ENCODE assay signal across 8 cellular contexts in genomic region chr17:77834170-77835115, GRCh38.
A peak's percentile ranks its signal among the peaks of the same experiment; 100 is the strongest.
DNase-seq lines count a peak whose midpoint lies in the region; ATAC-seq and TF ChIP-seq lines count a peak whose summit lies in the region.

No MANE protein-coding gene starts in this region.

- H3K27ac ChIP-seq in AG04450 (ENCODE audit: low read depth, low read length) (peak overlapping the region; percentile 31), HCT116 (ENCODE audit: low read depth, low read length) (no peak overlapping the region; the same call in 1 of the 2 replicates)

- H2AFZ ChIP-seq in HCT116 (ENCODE audit: low read depth, low read length, poor library complexity, severe bottlenecking) = no peak overlapping the region

- peaks cover 5% of the 10 kb centered on the region for H3K27me3 ChIP-seq in AG04450 (ENCODE audit: control insufficient read depth, insufficient read depth, low read length)
- no peaks in the 10 kb centered on the region for H3K27me3 ChIP-seq in HCT116 (ENCODE audit: insufficient read depth, low read length)

- H3K4me1 Mint-ChIP-seq in activated naive CD8-positive, alpha-beta T cell treated with anti-CD3 and anti-CD28 coated beads for 36 hours = peaks cover 31% of the 10 kb centered on the region

- peak overlapping the region; percentile 77 for H3K4me2 ChIP-seq in HCT116 (ENCODE audit: low read length)

- TF ChIP-seq CTCF in AG04450 (IDR thresholded peaks at IDR 0.05; ENCODE audit: low read depth, low read length) (no peak), HCT116 (IDR thresholded peaks at IDR 0.05 in 2 of 3, conservative IDR thresholded peaks at IDR 0.05 in 1 of 3; ENCODE audit: borderline replicate concordance in 1 of 3, insufficient read depth in 1 of 3, low read depth in 2 of 3, low read length in 2 of 3) (no peak)

- peaks cover 6% of the 10 kb centered on the region for H3K27me3 Mint-ChIP-seq in activated naive CD8-positive, alpha-beta T cell treated with anti-CD3 and anti-CD28 coated beads for 36 hours

- no peaks in the 10 kb centered on the region for H3K36me3 ChIP-seq in HCT116 (ENCODE audit: control insufficient read depth in 1 of 2, insufficient read depth in 2 of 2, low read length in 2 of 2)

- H3K9me3 Mint-ChIP-seq in activated naive CD8-positive, alpha-beta T cell treated with anti-CD3 and anti-CD28 coated beads for 36 hours = peaks cover 6% of the 10 kb centered on the region

- H3K9me2 ChIP-seq in HCT116 (ENCODE audit: insufficient read depth) = no peaks in the 10 kb centered on the region

- peaks cover 37 to 58% of the 10 kb centered on the region in 2 experiments for H3K4me1 ChIP-seq in HCT116 (ENCODE audit: control insufficient read depth in 1 of 2, insufficient read depth in 2 of 2, low read length in 2 of 2)

- peak overlapping the region; percentile 29; the same call in 1 of the 2 replicates for H3K9ac ChIP-seq in HCT116 (ENCODE audit: low read length)

- H3K4me3 Mint-ChIP-seq in activated naive CD8-positive, alpha-beta T cell treated with anti-CD3 and anti-CD28 coated beads for 36 hours = no peak overlapping the region

- intact Hi-C loops in HCT116 (cut with micrococcal nuclease) = no loop called here

- no TSS peak for BruUV-seq in HCT116 (replicated peaks; lab: Mats Ljungman, UMichigan)

- H3K9me3 ChIP-seq in AG04450 (ENCODE audit: control insufficient read depth, insufficient read depth, low read length) (peaks cover 3% of the 10 kb centered on the region), HCT116 (ENCODE audit: control insufficient read depth in 1 of 2, insufficient read depth in 1 of 2, low read depth in 1 of 2, low read length in 2 of 2) (no peaks in the 10 kb centered on the region)

- no peaks in the 10 kb centered on the region for H4K20me1 ChIP-seq in HCT116 (ENCODE audit: insufficient read depth)

- RAD21 ChIA-PET in HCT116 (lab: Charles Lee; ENCODE audit: low non-redundant PET in 1 of 2, low total read pairs in 2 of 2, uncharacterized antibody in 2 of 2, unreplicated experiment in 2 of 2) = no interaction called here

- CTCF ChIA-PET in AG04450 (lab: Charles Lee) (interaction anchor here (0.9 kb wide), 1 partner anchor 12 kb away, joined by 3 read pairs; no protein-coding TSS in a partner anchor), HCT116 (lab: Charles Lee) (interaction anchor here (1.1 to 1.5 kb wide), 2 partner anchors 9 to 179 kb away, joined by 4 to 5 read pairs; no protein-coding TSS in a partner anchor)

- ATAC-seq in HCT116 (peak; percentile 95), HG03521 (IDR thresholded peaks at IDR 0.05; ENCODE audit: unreplicated experiment) (no peak), GM21529 (IDR thresholded peaks at IDR 0.05; ENCODE audit: unreplicated experiment) (no peak)

- DNase-seq in AG04450 (ENCODE audit: low read depth, low spot score) = peak; percentile 33
- DNase-seq in HCT116 (ENCODE audit: low read depth, low spot score) = peak; percentile 62
- DNase-seq in SKM-1 treated with dmso at 0.1 percent for 144 hours (lab: John Stamatoyannopoulos, UW; ENCODE audit: unreplicated experiment) = peak; percentile 30
- DNase-seq in activated naive CD8-positive, alpha-beta T cell treated with anti-CD3 and anti-CD28 coated beads for 36 hours = peak; percentile 76
- DNase-seq in iPS-NIHi7 (ENCODE audit: extremely low spot score) = peak; percentile 96
- DNase-seq in stimulated activated CD4-positive, alpha-beta T cell treated with anti-CD3 and anti-CD28 coated beads, Interleukin-4, amount 100 ng/mL, for 4 hours = peak; percentile 43 to 64

- POLR2A ChIA-PET in AG04450 (lab: Yijun Ruan, JAX) = interaction anchor here (0.7 to 1.8 kb wide), 2 partner anchors 16 to 124 kb away, joined by 3 to 7 read pairs; partner anchors contain the start of gene TNRC6C
- POLR2A ChIA-PET in HCT116 (lab: Charles Lee) = interaction anchor here (1.2 kb wide), 1 partner anchor 124 kb away, joined by 7 read pairs; the partner anchor contains the start of gene TNRC6C

- no peak overlapping the region for H3K4me3 ChIP-seq in AG04450 (ENCODE audit: low read depth, low read length)
- peak overlapping the region; percentile 27 to 40 for H3K4me3 ChIP-seq in HCT116 (replicated peaks in 1 of 2; ENCODE audit: low read depth in 1 of 2, low read length in 2 of 2)

- no peaks in the 10 kb centered on the region for H3K79me2 ChIP-seq in HCT116 (ENCODE audit: insufficient read depth, low read length)

- H3K36me3 Mint-ChIP-seq in activated naive CD8-positive, alpha-beta T cell treated with anti-CD3 and anti-CD28 coated beads for 36 hours = peaks cover 5% of the 10 kb centered on the region

- TF ChIP-seq RAD21 in HCT116 (IDR thresholded peaks at IDR 0.05; ENCODE audit: low read depth) = no peak

- TF ChIP-seq POLR2A in HCT116 (IDR thresholded peaks at IDR 0.05; ENCODE audit: borderline replicate concordance, extremely low read depth, insufficient read depth, insufficient read length) = no peak

- no peak overlapping the region for H3K27ac Mint-ChIP-seq in activated naive CD8-positive, alpha-beta T cell treated with anti-CD3 and anti-CD28 coated beads for 36 hours

TF ChIP-seq in HCT116, 20 proteins besides CTCF, POLR2A, EP300 and RAD21:
- TF ChIP-seq JUND (IDR thresholded peaks at IDR 0.05) (peak; percentile 90), FOSL1 (IDR thresholded peaks at IDR 0.05; ENCODE audit: low read depth) (peak; percentile 70), POLR2AphosphoS5 (IDR thresholded peaks at IDR 0.05; ENCODE audit: low read depth, low read length) (peak; percentile 62), EGR1 (IDR thresholded peaks at IDR 0.05; ENCODE audit: low read depth) (peak; percentile 95), EZH2 (IDR thresholded peaks at IDR 0.05) (no peak), ZNF274 (IDR thresholded peaks at IDR 0.05; ENCODE audit: low read depth, low read length) (no peak), ELF1 (IDR thresholded peaks at IDR 0.05; ENCODE audit: borderline replicate concordance, low read depth) (no peak), YY1 (IDR thresholded peaks at IDR 0.05; ENCODE audit: extremely low read depth, insufficient replicate concordance, low read depth, low read length) (peak; percentile 22), SP1 (IDR thresholded peaks at IDR 0.05; ENCODE audit: low read depth) (no peak)
TF ChIP-seq in HCT116: peak in this region for 5.

Comparison
In these comparisons a context has a peak if more than half of its experiments do, and no peak if none do; other contexts are left out.
1. DNase-seq: peak in every context shown above with its lines; median percentile 96 in iPS-NIHi7; 76 in activated naive CD8-positive, alpha-beta T cell treated with anti-CD3 and anti-CD28 coated beads for 36 hours; 62 in HCT116; 54 in stimulated activated CD4-positive, alpha-beta T cell treated with anti-CD3 and anti-CD28 coated beads, Interleukin-4, amount 100 ng/mL, for 4 hours; 33 in AG04450; 30 in SKM-1 treated with dmso at 0.1 percent for 144 hours.